ENCODE assay signal across 1 cellular context in the genomic region with DNA sequence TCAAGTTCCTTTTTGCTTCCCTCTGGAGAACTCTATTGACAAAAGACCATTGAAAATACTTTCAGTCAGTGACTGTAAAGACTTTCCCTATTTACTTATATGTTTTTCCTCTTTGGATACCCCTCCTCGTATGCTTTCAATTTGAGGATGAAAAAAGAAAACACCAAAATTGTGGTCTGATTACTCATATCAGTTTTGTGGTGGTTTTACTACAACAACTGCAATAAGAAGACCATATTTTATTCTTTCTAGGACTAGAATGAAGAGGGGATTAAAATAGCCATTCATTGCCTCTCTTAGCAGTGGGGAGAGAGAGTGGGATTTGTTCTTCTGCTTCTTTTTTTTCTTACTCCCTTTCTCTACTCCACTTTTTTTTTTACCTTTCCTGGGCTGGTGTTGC.
TF ChIP-seq lines count a peak whose summit lies in the region.

No MANE protein-coding gene starts in this region.

TF ChIP-seq in GM23338, 12 proteins besides CTCF, POLR2A, EP300 and RAD21 (continued from another document):
- TF ChIP-seq, protein P1, sequence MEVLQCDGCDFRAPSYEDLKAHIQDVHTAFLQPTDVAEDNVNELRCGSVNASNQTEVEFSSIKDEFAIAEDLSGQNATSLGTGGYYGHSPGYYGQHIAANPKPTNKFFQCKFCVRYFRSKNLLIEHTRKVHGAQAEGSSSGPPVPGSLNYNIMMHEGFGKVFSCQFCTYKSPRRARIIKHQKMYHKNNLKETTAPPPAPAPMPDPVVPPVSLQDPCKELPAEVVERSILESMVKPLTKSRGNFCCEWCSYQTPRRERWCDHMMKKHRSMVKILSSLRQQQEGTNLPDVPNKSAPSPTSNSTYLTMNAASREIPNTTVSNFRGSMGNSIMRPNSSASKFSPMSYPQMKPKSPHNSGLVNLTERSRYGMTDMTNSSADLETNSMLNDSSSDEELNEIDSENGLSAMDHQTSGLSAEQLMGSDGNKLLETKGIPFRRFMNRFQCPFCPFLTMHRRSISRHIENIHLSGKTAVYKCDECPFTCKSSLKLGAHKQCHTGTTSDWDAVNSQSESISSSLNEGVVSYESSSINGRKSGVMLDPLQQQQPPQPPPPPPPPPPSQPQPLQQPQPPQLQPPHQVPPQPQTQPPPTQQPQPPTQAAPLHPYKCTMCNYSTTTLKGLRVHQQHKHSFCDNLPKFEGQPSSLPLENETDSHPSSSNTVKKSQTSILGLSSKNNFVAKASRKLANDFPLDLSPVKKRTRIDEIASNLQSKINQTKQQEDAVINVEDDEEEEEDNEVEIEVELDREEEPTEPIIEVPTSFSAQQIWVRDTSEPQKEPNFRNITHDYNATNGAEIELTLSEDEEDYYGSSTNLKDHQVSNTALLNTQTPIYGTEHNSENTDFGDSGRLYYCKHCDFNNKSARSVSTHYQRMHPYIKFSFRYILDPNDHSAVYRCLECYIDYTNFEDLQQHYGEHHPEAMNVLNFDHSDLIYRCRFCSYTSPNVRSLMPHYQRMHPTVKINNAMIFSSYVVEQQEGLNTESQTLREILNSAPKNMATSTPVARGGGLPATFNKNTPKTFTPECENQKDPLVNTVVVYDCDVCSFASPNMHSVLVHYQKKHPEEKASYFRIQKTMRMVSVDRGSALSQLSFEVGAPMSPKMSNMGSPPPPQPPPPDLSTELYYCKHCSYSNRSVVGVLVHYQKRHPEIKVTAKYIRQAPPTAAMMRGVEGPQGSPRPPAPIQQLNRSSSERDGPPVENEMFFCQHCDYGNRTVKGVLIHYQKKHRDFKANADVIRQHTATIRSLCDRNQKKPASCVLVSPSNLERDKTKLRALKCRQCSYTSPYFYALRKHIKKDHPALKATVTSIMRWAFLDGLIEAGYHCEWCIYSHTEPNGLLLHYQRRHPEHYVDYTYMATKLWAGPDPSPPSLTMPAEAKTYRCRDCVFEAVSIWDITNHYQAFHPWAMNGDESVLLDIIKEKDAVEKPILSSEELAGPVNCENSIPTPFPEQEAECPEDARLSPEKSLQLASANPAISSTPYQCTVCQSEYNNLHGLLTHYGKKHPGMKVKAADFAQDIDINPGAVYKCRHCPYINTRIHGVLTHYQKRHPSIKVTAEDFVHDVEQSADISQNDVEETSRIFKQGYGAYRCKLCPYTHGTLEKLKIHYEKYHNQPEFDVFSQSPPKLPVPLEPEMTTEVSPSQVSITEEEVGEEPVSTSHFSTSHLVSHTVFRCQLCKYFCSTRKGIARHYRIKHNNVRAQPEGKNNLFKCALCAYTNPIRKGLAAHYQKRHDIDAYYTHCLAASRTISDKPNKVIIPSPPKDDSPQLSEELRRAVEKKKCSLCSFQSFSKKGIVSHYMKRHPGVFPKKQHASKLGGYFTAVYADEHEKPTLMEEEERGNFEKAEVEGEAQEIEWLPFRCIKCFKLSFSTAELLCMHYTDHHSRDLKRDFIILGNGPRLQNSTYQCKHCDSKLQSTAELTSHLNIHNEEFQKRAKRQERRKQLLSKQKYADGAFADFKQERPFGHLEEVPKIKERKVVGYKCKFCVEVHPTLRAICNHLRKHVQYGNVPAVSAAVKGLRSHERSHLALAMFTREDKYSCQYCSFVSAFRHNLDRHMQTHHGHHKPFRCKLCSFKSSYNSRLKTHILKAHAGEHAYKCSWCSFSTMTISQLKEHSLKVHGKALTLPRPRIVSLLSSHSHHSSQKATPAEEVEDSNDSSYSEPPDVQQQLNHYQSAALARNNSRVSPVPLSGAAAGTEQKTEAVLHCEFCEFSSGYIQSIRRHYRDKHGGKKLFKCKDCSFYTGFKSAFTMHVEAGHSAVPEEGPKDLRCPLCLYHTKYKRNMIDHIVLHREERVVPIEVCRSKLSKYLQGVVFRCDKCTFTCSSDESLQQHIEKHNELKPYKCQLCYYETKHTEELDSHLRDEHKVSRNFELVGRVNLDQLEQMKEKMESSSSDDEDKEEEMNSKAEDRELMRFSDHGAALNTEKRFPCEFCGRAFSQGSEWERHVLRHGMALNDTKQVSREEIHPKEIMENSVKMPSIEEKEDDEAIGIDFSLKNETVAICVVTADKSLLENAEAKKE (CRISPR knock-in tag; IDR thresholded peaks at IDR 0.05): no peak
- TF ChIP-seq POLR2AphosphoS5 (IDR thresholded peaks at IDR 0.05; ENCODE audit: low read depth) (no peak), ZNF331 (CRISPR knock-in tag; IDR thresholded peaks at IDR 0.05; ENCODE audit: low read depth) (no peak), NANOG (IDR thresholded peaks at IDR 0.05; ENCODE audit: borderline replicate concordance) (no peak)
